5 cellular contexts compared by ENCODE assay signal in genomic region chr1:208595236-208595635, GRCh38.
"Had no signal": no experiment of that assay in that cellular context is flagged by ENCODE, and none has a peak within 500 bp of the region (broad histone marks: within the 10 kb centered on the region; RNA-seq: fewer than 3 reads in every experiment).

No MANE protein-coding gene starts in this region.

- H3K4me3 ChIP-seq: GM23248, HAP-1 had no signal

- H3K9ac ChIP-seq: GM23248 had no signal

- H2AFZ ChIP-seq: GM23248 had no signal

- DNase-seq: GOT3, H7 had no signal

- ATAC-seq: HCT116 had no signal

- H3K4me1 ChIP-seq: HAP-1 had no signal

- H3K27ac ChIP-seq: GM23248 had no signal

- H3K9me3 ChIP-seq: HAP-1 had no signal

- H3K36me3 ChIP-seq: HAP-1 had no signal
